29 cellular contexts compared by ENCODE assay signal in genomic region chr4:135705343-135705742, GRCh38.
"Had no signal": no experiment of that assay in that cellular context is flagged by ENCODE, and none has a peak within 500 bp of the region (broad histone marks: within the 10 kb centered on the region; RNA-seq: fewer than 3 reads in every experiment).

No MANE protein-coding gene starts in this region.

- FAIRE-seq: urothelium cell line had no signal

- H3K4me1 ChIP-seq: stomach, suprapubic skin, testis, thyroid gland, tibial artery, tibial nerve, transverse colon, upper lobe of left lung, upper lobe of right lung, uterus, vagina had no signal

- H3K27me3 ChIP-seq: stomach, suprapubic skin, testis, thyroid gland, tibial artery, tibial nerve, transverse colon, upper lobe of left lung, upper lobe of right lung, uterus, vagina had no signal

- H3K4me3 ChIP-seq: stomach, suprapubic skin, testis, thoracic aorta, thyroid gland, tibial artery, tibial nerve, transverse colon, upper lobe of left lung, upper lobe of right lung, uterus, vagina had no signal

- H3K27me3 Mint-ChIP-seq: stimulated activated memory B cell treated with anti-CD40 and anti-IgM and Interleukin-4, amounts not matched to agents 10 μg/mL and 1 μg/mL and 100 μg/mL, for 72 hours; stimulated activated naive B cell treated with anti-CD40 and anti-IgM and Interleukin-4, amounts not matched to agents 10 μg/mL and 1 μg/mL and 100 μg/mL, for 72 hours; stimulated activated naive CD8-positive, alpha-beta T cell treated with anti-CD3 and anti-CD28 coated beads, Interleukin-15, amount 100 ng/mL, for 72 hours; stimulated activated naive CD8-positive, alpha-beta T cell treated with anti-CD3 and anti-CD28 coated beads, Interleukin-15, Interleukin-2, amounts not matched to agents 100 ng/mL and 50 ng/mL, for 24 hours; type B pancreatic cell had no signal

- ATAC-seq: stimulated activated effector memory CD8-positive, alpha-beta T cell treated with anti-CD3 and anti-CD28 coated beads, Interleukin-12 subunit alpha, Interleukin-12 subunit beta, amount 100 ng/mL, for 72 hours; stimulated activated memory B cell treated with anti-CD40 and anti-IgM and Interleukin-4, amounts not matched to agents 10 μg/mL and 1 μg/mL and 100 μg/mL, for 72 hours; stimulated activated naive B cell treated with anti-CD40 and anti-IgM and Interleukin-4, amounts not matched to agents 10 μg/mL and 1 μg/mL and 100 μg/mL, for 72 hours; stimulated activated naive CD8-positive, alpha-beta T cell treated with anti-CD3 and anti-CD28 coated beads, Interleukin-15, amount 100 ng/mL, for 72 hours; stimulated activated naive CD8-positive, alpha-beta T cell treated with anti-CD3 and anti-CD28 coated beads, Interleukin-15, Interleukin-2, amounts not matched to agents 100 U/mL and 50 U/mL, for 24 hours; upper lobe of right lung had no signal

- DNase-seq: stimulated activated CD4-positive, alpha-beta T cell treated with anti-CD3 and anti-CD28 coated beads, Interleukin-2, amount 100 ng/mL, for 48 hours; stimulated activated CD4-positive, alpha-beta T cell treated with anti-CD3 and anti-CD28 coated beads, Interleukin-4, amount 100 ng/mL, for 1 hour; stimulated activated CD4-positive, alpha-beta T cell treated with anti-CD3 and anti-CD28 coated beads, Interleukin-4, amount 100 ng/mL, for 24 hours; stimulated activated CD4-positive, alpha-beta T cell treated with anti-CD3 and anti-CD28 coated beads, Interleukin-4, amount 100 ng/mL, for 4 hours; stimulated activated CD8-positive, alpha-beta memory T cell treated with anti-CD3 and anti-CD28 coated beads, Interleukin-4, amount 100 ng/mL, for 48 hours; stimulated activated naive B cell treated with anti-CD40 and anti-IgM and Interleukin-4, amounts not matched to agents 10 μg/mL and 1 μg/mL and 100 μg/mL, for 72 hours; stimulated activated naive CD4-positive, alpha-beta T cell; stimulated activated naive CD4-positive, alpha-beta T cell treated with Interleukin-2 at 50 U/mL for 16 hours; stimulated activated naive CD8-positive, alpha-beta T cell treated with anti-CD3 and anti-CD28 coated beads, Interleukin-15, amount 100 ng/mL, for 72 hours; stimulated activated naive CD8-positive, alpha-beta T cell treated with anti-CD3 and anti-CD28 coated beads, Interleukin-15, Interleukin-2, amounts not matched to agents 100 U/mL and 50 U/mL, for 24 hours; stomach; substantia nigra; testis; thyroid gland; tibial artery; transverse colon; trophoblast cell; upper lobe of left lung; upper lobe of right lung; uterus had no signal

- H3K4me1 Mint-ChIP-seq: stimulated activated effector memory CD8-positive, alpha-beta T cell treated with anti-CD3 and anti-CD28 coated beads, Interleukin-12 subunit alpha, Interleukin-12 subunit beta, amount 100 ng/mL, for 72 hours; stimulated activated memory B cell treated with anti-CD40 and anti-IgM and Interleukin-4, amounts not matched to agents 10 μg/mL and 1 μg/mL and 100 μg/mL, for 72 hours; stimulated activated naive B cell treated with anti-CD40 and anti-IgM and Interleukin-4, amounts not matched to agents 10 μg/mL and 1 μg/mL and 100 μg/mL, for 72 hours; stimulated activated naive CD8-positive, alpha-beta T cell treated with anti-CD3 and anti-CD28 coated beads, Interleukin-15, amount 100 ng/mL, for 72 hours had no signal

- H3K9me3 ChIP-seq: testis, thoracic aorta, thyroid gland, tibial artery, tibial nerve, transverse colon, upper lobe of left lung, upper lobe of right lung, uterus, vagina had no signal

- H3K4me3 Mint-ChIP-seq: stimulated activated effector memory CD8-positive, alpha-beta T cell treated with anti-CD3 and anti-CD28 coated beads, Interleukin-12 subunit alpha, Interleukin-12 subunit beta, amount 100 ng/mL, for 72 hours; stimulated activated memory B cell treated with anti-CD40 and anti-IgM and Interleukin-4, amounts not matched to agents 10 μg/mL and 1 μg/mL and 100 μg/mL, for 72 hours; stimulated activated naive B cell treated with anti-CD40 and anti-IgM and Interleukin-4, amounts not matched to agents 10 μg/mL and 1 μg/mL and 100 μg/mL, for 72 hours; stimulated activated naive CD8-positive, alpha-beta T cell treated with anti-CD3 and anti-CD28 coated beads, Interleukin-15, amount 100 ng/mL, for 72 hours; stimulated activated naive CD8-positive, alpha-beta T cell treated with anti-CD3 and anti-CD28 coated beads, Interleukin-15, Interleukin-2, amounts not matched to agents 100 ng/mL and 50 ng/mL, for 24 hours; type B pancreatic cell had no signal

- H3K27ac Mint-ChIP-seq: stimulated activated effector memory CD8-positive, alpha-beta T cell treated with anti-CD3 and anti-CD28 coated beads, Interleukin-12 subunit alpha, Interleukin-12 subunit beta, amount 100 ng/mL, for 72 hours; stimulated activated memory B cell treated with anti-CD40 and anti-IgM and Interleukin-4, amounts not matched to agents 10 μg/mL and 1 μg/mL and 100 μg/mL, for 72 hours; stimulated activated naive B cell treated with anti-CD40 and anti-IgM and Interleukin-4, amounts not matched to agents 10 μg/mL and 1 μg/mL and 100 μg/mL, for 72 hours; stimulated activated naive CD8-positive, alpha-beta T cell treated with anti-CD3 and anti-CD28 coated beads, Interleukin-15, amount 100 ng/mL, for 72 hours; stimulated activated naive CD8-positive, alpha-beta T cell treated with anti-CD3 and anti-CD28 coated beads, Interleukin-15, Interleukin-2, amounts not matched to agents 100 ng/mL and 50 ng/mL, for 24 hours; type B pancreatic cell had no signal

- H3K36me3 ChIP-seq: stomach, suprapubic skin, thoracic aorta, thyroid gland, tibial artery, tibial nerve, transverse colon, upper lobe of left lung, upper lobe of right lung, vagina had no signal

- H3K27ac ChIP-seq: stomach, suprapubic skin, testis, thoracic aorta, thyroid gland, tibial artery, tibial nerve, transverse colon, upper lobe of left lung, upper lobe of right lung, uterus, vagina had no signal

- H3K36me3 Mint-ChIP-seq: stimulated activated effector memory CD8-positive, alpha-beta T cell treated with anti-CD3 and anti-CD28 coated beads, Interleukin-12 subunit alpha, Interleukin-12 subunit beta, amount 100 ng/mL, for 72 hours; stimulated activated memory B cell treated with anti-CD40 and anti-IgM and Interleukin-4, amounts not matched to agents 10 μg/mL and 1 μg/mL and 100 μg/mL, for 72 hours; stimulated activated naive B cell treated with anti-CD40 and anti-IgM and Interleukin-4, amounts not matched to agents 10 μg/mL and 1 μg/mL and 100 μg/mL, for 72 hours; type B pancreatic cell had no signal

- H3K9me3 Mint-ChIP-seq: type B pancreatic cell had no signal
